In genomic region chr12:93122089-93122488, GRCh38 we compare ENCODE assay signal across 13 cellular contexts.
A peak's percentile ranks its signal among the peaks of the same experiment; 100 is the strongest.
DNase-seq lines count a peak whose midpoint lies in the region; ATAC-seq and TF ChIP-seq lines count a peak whose summit lies in the region.
"Had no signal": no experiment of that assay in that cellular context is flagged by ENCODE, and none has a peak within 500 bp of the region (broad histone marks: within the 10 kb centered on the region; RNA-seq: fewer than 3 reads in every experiment).

No MANE protein-coding gene starts in this region.

- H3K36me3 Mint-ChIP-seq in HFFc6 (ENCODE audit: low read depth) = no peaks in the 10 kb centered on the region
- H3K36me3 Mint-ChIP-seq: activated naive CD4-positive, alpha-beta T cell treated with anti-CD3 and anti-CD28 coated beads, Interleukin-2, amount 50 U/mL, for 24 hours; naive thymus-derived CD4-positive, alpha-beta T cell had no signal

- DNase-seq in HFFc6 (peak; percentile 74), amniotic epithelial cell (ENCODE audit: low read depth) (peak; percentile 78), foreskin fibroblast (peak; percentile 91 to 93), skeletal muscle cell (ENCODE audit: low read depth) (peak; percentile 98), DMS153 (lab: John Stamatoyannopoulos, UW) (no peak), NCI-H1694 treated with DMSO at 0.1 percent for 48 hours (lab: John Stamatoyannopoulos, UW) (no peak)
- DNase-seq: activated CD8-positive, alpha-beta T cell treated with anti-CD3 and anti-CD28 coated beads for 36 hours; naive thymus-derived CD4-positive, alpha-beta T cell; NCI-H1092 treated with DMSO at 0.1 percent for 48 hours; T-helper 17 cell had no signal

- H3K27ac Mint-ChIP-seq in HFFc6 = peak overlapping the region; percentile 57
- H3K27ac Mint-ChIP-seq: activated CD8-positive, alpha-beta T cell treated with anti-CD3 and anti-CD28 coated beads for 36 hours; activated naive CD4-positive, alpha-beta T cell treated with anti-CD3 and anti-CD28 coated beads, Interleukin-2, amount 50 U/mL, for 24 hours; naive thymus-derived CD4-positive, alpha-beta T cell; T-helper 17 cell had no signal

- TF ChIP-seq CTCF in HFFc6 (IDR thresholded peaks at IDR 0.05) (no peak), foreskin fibroblast (IDR thresholded peaks at IDR 0.05; ENCODE audit: low read depth, low read length) (no peak)

- ATAC-seq in HG03097 (IDR thresholded peaks at IDR 0.05; ENCODE audit: low FRiP score, unreplicated experiment) (no peak), GM21423 (IDR thresholded peaks at IDR 0.05; ENCODE audit: unreplicated experiment) (no peak)
- ATAC-seq: activated CD8-positive, alpha-beta T cell treated with anti-CD3 and anti-CD28 coated beads for 36 hours; naive thymus-derived CD4-positive, alpha-beta T cell; T-helper 17 cell had no signal

- H3K27me3 Mint-ChIP-seq in HFFc6 (ENCODE audit: insufficient read depth) = no peaks in the 10 kb centered on the region
- H3K27me3 Mint-ChIP-seq: activated CD8-positive, alpha-beta T cell treated with anti-CD3 and anti-CD28 coated beads for 36 hours; activated naive CD4-positive, alpha-beta T cell treated with anti-CD3 and anti-CD28 coated beads, Interleukin-2, amount 50 U/mL, for 24 hours had no signal

- H3K4me1 Mint-ChIP-seq in HFFc6 (ENCODE audit: low read depth) = peaks cover 57% of the 10 kb centered on the region
- H3K4me1 Mint-ChIP-seq: activated naive CD4-positive, alpha-beta T cell treated with anti-CD3 and anti-CD28 coated beads, Interleukin-2, amount 50 U/mL, for 24 hours had no signal

- H3K9me3 Mint-ChIP-seq in HFFc6 = no peaks in the 10 kb centered on the region
- H3K9me3 Mint-ChIP-seq: activated CD8-positive, alpha-beta T cell treated with anti-CD3 and anti-CD28 coated beads for 36 hours; activated naive CD4-positive, alpha-beta T cell treated with anti-CD3 and anti-CD28 coated beads, Interleukin-2, amount 50 U/mL, for 24 hours had no signal

- H3K4me3 Mint-ChIP-seq in HFFc6 = peak overlapping the region; percentile 0
- H3K4me3 Mint-ChIP-seq: activated CD8-positive, alpha-beta T cell treated with anti-CD3 and anti-CD28 coated beads for 36 hours; activated naive CD4-positive, alpha-beta T cell treated with anti-CD3 and anti-CD28 coated beads, Interleukin-2, amount 50 U/mL, for 24 hours; naive thymus-derived CD4-positive, alpha-beta T cell; T-helper 17 cell had no signal

- H3K4me3 ChIP-seq in foreskin fibroblast (ENCODE audit: low read depth in 1 of 2, low read length in 2 of 2) = no peak overlapping the region
- no peak overlapping the region for H3K4me3 ChIP-seq in skeletal muscle cell (ENCODE audit: low read depth, low read length)

Comparison
In these comparisons a context has a peak if more than half of its experiments do, and no peak if none do; other contexts are left out.
1. DNase-seq: peak in HFFc6 (single experiment), amniotic epithelial cell (single experiment), foreskin fibroblast (2 of 2) and skeletal muscle cell (single experiment); none in DMS153 (single experiment) and NCI-H1694 treated with DMSO at 0.1 percent for 48 hours (single experiment).